Comparison of ENCODE assay signal across 8 cellular contexts in genomic region chr14:63438065-63438757, GRCh38.
DNase-seq lines count a peak whose midpoint lies in the region; TF ChIP-seq lines count a peak whose summit lies in the region.

No MANE protein-coding gene starts in this region.

- H3K27ac ChIP-seq in rectal smooth muscle tissue (ENCODE audit: low read depth, low read length): peak overlapping the region; percentile 57

- H3K27ac Mint-ChIP-seq in activated naive CD4-positive, alpha-beta T cell treated with anti-CD3 and anti-CD28 coated beads for 36 hours: no peak overlapping the region

- H3K4me3 Mint-ChIP-seq in activated naive CD4-positive, alpha-beta T cell treated with anti-CD3 and anti-CD28 coated beads for 36 hours: no peak overlapping the region

- TF ChIP-seq CTCF in GM12874 (IDR thresholded peaks at IDR 0.05; ENCODE audit: insufficient read depth, low read depth, low read length) (peak; percentile 20; the same call in 1 of the 2 replicates), NB4 (IDR thresholded peaks at IDR 0.05; ENCODE audit: low read depth, low read length) (no peak)

- in situ Hi-C loops in ACHN (cut with HindIII; ENCODE audit: low pct_ligation_motif_present, low pct_unique_long_range_greater_than_20kb, low sequenced_read_pairs): no loop called here

- no peaks in the 10 kb centered on the region for H3K27me3 Mint-ChIP-seq in activated naive CD4-positive, alpha-beta T cell treated with anti-CD3 and anti-CD28 coated beads for 36 hours (ENCODE audit: low read depth)

- no peaks in the 10 kb centered on the region for H3K36me3 ChIP-seq in rectal smooth muscle tissue (ENCODE audit: control insufficient read depth, insufficient read depth, low read length)

- CTCF ChIA-PET in activated naive CD4-positive, alpha-beta T cell treated with anti-CD3 and anti-CD28 coated beads for 36 hours (lab: Charles Lee): interaction anchor here (0.9 to 1.3 kb wide), 6 partner anchors 10 to 193 kb away, joined by 3 to 5 read pairs (median 3); no protein-coding TSS in a partner anchor

- peak; percentile 48 for DNase-seq in ACHN
- peak; percentile 15 for DNase-seq in NB4 (ENCODE audit: low read depth)
- DNase-seq in activated naive CD4-positive, alpha-beta T cell treated with anti-CD3 and anti-CD28 coated beads for 36 hours: peak; percentile 47
- peak; percentile 81 for DNase-seq in glomerular visceral epithelial cell (ENCODE audit: extremely low spot score)
- no peak for DNase-seq in effector CD8-positive, alpha-beta T cell (lab: John Stamatoyannopoulos, UW)
- no peak for DNase-seq in SW480 (ENCODE audit: low spot score)

- no peaks in the 10 kb centered on the region for H3K27me3 ChIP-seq in rectal smooth muscle tissue (ENCODE audit: control insufficient read depth, insufficient read depth, low read length)

- H3K4me1 Mint-ChIP-seq in activated naive CD4-positive, alpha-beta T cell treated with anti-CD3 and anti-CD28 coated beads for 36 hours (ENCODE audit: low read depth): peaks cover 55% of the 10 kb centered on the region

- no peaks in the 10 kb centered on the region for H3K9me3 Mint-ChIP-seq in activated naive CD4-positive, alpha-beta T cell treated with anti-CD3 and anti-CD28 coated beads for 36 hours

- intact Hi-C loops in activated naive CD4-positive, alpha-beta T cell treated with anti-CD3 and anti-CD28 coated beads for 36 hours (cut with micrococcal nuclease): loop anchor here (1.0 to 2.0 kb wide), 2 partner anchors 41 to 106 kb away; no protein-coding TSS in a partner anchor

- peaks cover 5% of the 10 kb centered on the region for H3K36me3 Mint-ChIP-seq in activated naive CD4-positive, alpha-beta T cell treated with anti-CD3 and anti-CD28 coated beads for 36 hours (ENCODE audit: low read depth)

- H3K9ac ChIP-seq in rectal smooth muscle tissue (ENCODE audit: low read length): no peak overlapping the region

- H3K4me1 ChIP-seq in rectal smooth muscle tissue (ENCODE audit: control insufficient read depth, insufficient read depth, low read length): peaks cover 37% of the 10 kb centered on the region

- no peak for TF ChIP-seq POLR2A in NB4 (IDR thresholded peaks at IDR 0.05; ENCODE audit: extremely low read depth, insufficient read length)

- no peak overlapping the region for H3K4me3 ChIP-seq in NB4 (ENCODE audit: low read depth, low read length)
- peak overlapping the region; percentile 11 for H3K4me3 ChIP-seq in rectal smooth muscle tissue (ENCODE audit: low read length)

Comparison
In these comparisons a context has a peak if more than half of its experiments do, and no peak if none do; other contexts are left out.
1. DNase-seq: peak in ACHN (single experiment), NB4 (single experiment), activated naive CD4-positive, alpha-beta T cell treated with anti-CD3 and anti-CD28 coated beads for 36 hours (single experiment) and glomerular visceral epithelial cell (single experiment); none in effector CD8-positive, alpha-beta T cell (single experiment) and SW480 (single experiment).